ENCODE assay signal across 3 cellular contexts in the genomic region with DNA sequence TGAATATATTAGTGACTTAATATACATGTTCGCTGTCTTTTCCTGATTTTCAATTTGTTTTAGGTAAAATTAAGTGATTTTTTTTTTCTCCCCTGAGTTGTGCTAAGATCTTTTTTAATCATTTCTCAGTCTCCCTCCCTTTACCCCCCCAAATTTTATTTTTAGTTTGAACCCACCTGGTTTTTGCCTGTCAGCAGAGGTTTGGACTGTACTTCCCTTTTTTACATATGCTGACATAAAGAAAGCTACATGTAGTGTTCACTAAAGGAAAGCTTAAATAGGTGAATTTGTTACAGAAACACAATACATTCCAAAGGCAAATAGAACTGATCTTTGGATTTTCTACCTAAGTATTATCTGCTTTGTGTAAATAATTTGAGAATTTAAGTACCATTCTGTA.
TF ChIP-seq lines count a peak whose summit lies in the region.

No MANE protein-coding gene starts in this region.

TF ChIP-seq in GM12891, 5 proteins besides CTCF, POLR2A, EP300 and RAD21:
- TF ChIP-seq POLR2AphosphoS5 (IDR thresholded peaks at IDR 0.05; ENCODE audit: low read depth, low read length) (no peak), SPI1 (IDR thresholded peaks at IDR 0.05; ENCODE audit: low read depth, low read length) (peak; percentile 27; the same call in 1 of the 2 replicates)
TF ChIP-seq in GM12891: peak in this region for 1.

TF ChIP-seq in GM23338, 12 proteins besides CTCF, POLR2A, EP300 and RAD21:
- TF ChIP-seq POLR2AphosphoS5 (IDR thresholded peaks at IDR 0.05; ENCODE audit: low read depth), result no peak
- no peak for TF ChIP-seq EZH2phosphoT487 (IDR thresholded peaks at IDR 0.05; ENCODE audit: unreplicated experiment)
- TF ChIP-seq JUNB (IDR thresholded peaks at IDR 0.05; ENCODE audit: unreplicated experiment), result no peak
- TF ChIP-seq STAT1 (IDR thresholded peaks at IDR 0.05; ENCODE audit: unreplicated experiment), result no peak

TF ChIP-seq in GM12878, 131 proteins besides CTCF, POLR2A, EP300 and RAD21:
- TF ChIP-seq MEF2A (IDR thresholded peaks at IDR 0.05; ENCODE audit: insufficient read depth, low read depth, low read length) (0 out of 2 replicates have a peak, but pooled peaks have one; percentile 19), CHD1 (IDR thresholded peaks at IDR 0.05; ENCODE audit: low read depth, low read length) (no peak), SP1 (IDR thresholded peaks at IDR 0.05; ENCODE audit: low read depth, low read length) (no peak), IKZF1 (conservative IDR thresholded peaks at IDR 0.05) (no peak)
